Comparison of ENCODE assay signal across 8 cellular contexts in the genomic region with DNA sequence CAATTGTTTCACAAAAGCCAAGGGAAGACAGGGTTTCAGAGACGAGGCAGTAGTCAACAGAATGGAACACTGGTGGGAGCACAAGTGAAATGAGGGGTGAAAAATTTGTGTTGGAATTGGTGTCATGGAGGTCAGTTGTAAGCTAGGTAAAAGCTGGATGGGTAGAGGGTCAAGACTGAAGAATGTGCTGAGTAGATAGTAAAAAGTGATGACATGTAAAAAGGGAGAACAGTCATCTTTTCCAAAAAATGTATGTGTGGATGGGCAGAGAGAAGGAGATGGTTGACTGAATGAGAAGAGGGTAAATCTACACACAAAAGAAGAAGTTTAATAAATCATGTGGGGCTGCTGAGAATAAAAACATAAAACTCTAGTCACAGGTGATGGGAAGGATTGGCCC.
"Had no signal": no experiment of that assay in that cellular context is flagged by ENCODE, and none has a peak within 500 bp of the region (broad histone marks: within the 10 kb centered on the region; RNA-seq: fewer than 3 reads in every experiment).

No MANE protein-coding gene starts in this region.

- H3K4me3 ChIP-seq: GM23338, K562 had no signal

- H2AFZ ChIP-seq: GM23338 had no signal

- ATAC-seq: GM23338, K562 had no signal

- FAIRE-seq: H1, H54, HTR-8/SVneo, K562 had no signal

- H3K4me2 ChIP-seq: GM23338 had no signal

- DNase-seq: H9, HCEC 1CT, KG1 had no signal
